ENCODE assay signal across 8 cellular contexts in genomic region chr17:7572338-7572587, GRCh38. TPM values are rescaled to one million over a fixed set of nuclear protein-coding genes. Genes with fewer than 3 reads are reported as not detected.
DNase-seq lines count a peak whose midpoint lies in the region; ATAC-seq and TF ChIP-seq lines count a peak whose summit lies in the region.

No MANE protein-coding gene starts in this region.

- H3K27me3 ChIP-seq in CD4-positive, alpha-beta T cell (ENCODE audit: control insufficient read depth, insufficient read depth, low read length), result no peaks in the 10 kb centered on the region

- H3K36me3 Mint-ChIP-seq in CD4-positive, alpha-beta T cell (ENCODE audit: low read depth), result peaks cover 85% of the 10 kb centered on the region
- peaks cover 29% of the 10 kb centered on the region for H3K36me3 Mint-ChIP-seq in memory B cell

- no peak for ATAC-seq in CD4-positive, alpha-beta T cell (ENCODE audit: poor library complexity)
- peak; percentile 89 for ATAC-seq in HG03095 (IDR thresholded peaks at IDR 0.05; ENCODE audit: unreplicated experiment)
- ATAC-seq in memory B cell (ENCODE audit: low read depth), result no peak
- ATAC-seq in GM19324 (IDR thresholded peaks at IDR 0.05; ENCODE audit: low FRiP score, unreplicated experiment), result no peak

- H3K4me3 ChIP-seq in astrocyte of the cerebellum (ENCODE audit: low read depth, low read length), result peak overlapping the region; percentile 56

- peak overlapping the region; percentile 99 for H3K27ac Mint-ChIP-seq in CD4-positive, alpha-beta T cell
- H3K27ac Mint-ChIP-seq in memory B cell, result peak overlapping the region; percentile 98

- in situ Hi-C loops in astrocyte of the cerebellum (cut with HindIII; ENCODE audit: low sequenced_read_pairs), result no loop called here

- peak overlapping the region; percentile 99 for H3K4me3 Mint-ChIP-seq in CD4-positive, alpha-beta T cell
- H3K4me3 Mint-ChIP-seq in memory B cell, result peak overlapping the region; percentile 95

- TF ChIP-seq CTCF in CD4-positive, alpha-beta T cell (IDR thresholded peaks at IDR 0.05), result no peak
- no peak for TF ChIP-seq CTCF in astrocyte of the cerebellum (IDR thresholded peaks at IDR 0.05; ENCODE audit: low read depth, low read length, missing control alignments)

- POLR2A ChIA-PET in CD4-positive, alpha-beta T cell (lab: Charles Lee), result interaction anchor here (0.6 to 7.0 kb wide), 8 partner anchors 10 to 243 kb away, joined by 3 to 143 read pairs (median 14); partner anchors contain the start of genes FXR2, MPDU1, NEURL4 and POLR2A

- intact Hi-C loops in CD4-positive, alpha-beta T cell (cut with DNase I, micrococcal nuclease), result loop anchor here (1.0 to 5.0 kb wide), 6 partner anchors 11 to 270 kb away; partner anchors contain the start of genes FXR2 (in 2 of the 2), SENP3 (in 2 of the 2), EIF5A (in 1 of the 2) and MPDU1 (in 1 of the 2)

- peaks cover 3% of the 10 kb centered on the region for H3K27me3 Mint-ChIP-seq in CD4-positive, alpha-beta T cell
- H3K27me3 Mint-ChIP-seq in memory B cell, result no peaks in the 10 kb centered on the region

- peaks cover 49% of the 10 kb centered on the region for H3K4me1 Mint-ChIP-seq in CD4-positive, alpha-beta T cell (ENCODE audit: low read depth)
- peaks cover 23% of the 10 kb centered on the region for H3K4me1 Mint-ChIP-seq in memory B cell

- H3K27ac ChIP-seq in CD4-positive, alpha-beta T cell (ENCODE audit: low read depth, low read length), result peak overlapping the region; percentile 76

- H3K9me3 ChIP-seq in CD4-positive, alpha-beta T cell (ENCODE audit: control insufficient read depth, low read length), result no peaks in the 10 kb centered on the region

- CTCF ChIA-PET in CD4-positive, alpha-beta T cell (lab: Charles Lee), result interaction anchor here (0.7 to 2.4 kb wide), 3 partner anchors 11 to 12 kb away, joined by 3 to 9 read pairs (median 4); partner anchors contain the start of genes MPDU1 and SENP3

- no peak for DNase-seq in CD4-positive, alpha-beta T cell
- DNase-seq in astrocyte of the cerebellum (ENCODE audit: low read depth) (no peak), memory B cell (ENCODE audit: low spot score in 2 of 2) (no peak), NCI-H748 (lab: John Stamatoyannopoulos, UW; ENCODE audit: unreplicated experiment) (no peak), NCI-H1417 (lab: John Stamatoyannopoulos, UW) (no peak)
- no peak for DNase-seq in central memory CD4-positive, alpha-beta T cell

- no peaks in the 10 kb centered on the region for H3K9me3 Mint-ChIP-seq in CD4-positive, alpha-beta T cell
- no peaks in the 10 kb centered on the region for H3K9me3 Mint-ChIP-seq in memory B cell

RNA-seq across cellular contexts. Expression of gene CD68, which starts 7.2 kb away (rescaled TPM):
- under 1 TPM; 0.33 to 0.95 TPM for total RNA-seq in CD4-positive, alpha-beta T cell

RNA-seq across cellular contexts. Expression of gene SENP3, which starts 10.5 kb away (rescaled TPM):
- total RNA-seq in CD4-positive, alpha-beta T cell, result 10 to 100 TPM; 27.7 to 28.9 TPM

RNA-seq across cellular contexts. Expression of gene MPDU1, which starts 11.4 kb away (rescaled TPM):
- total RNA-seq in CD4-positive, alpha-beta T cell, result 10 to 100 TPM; 12.0 to 12.9 TPM

RNA-seq across cellular contexts. Expression of gene TNFSF13, which starts 13.7 kb away (rescaled TPM):
- 1 to 10 TPM; 1.1 to 1.7 TPM for total RNA-seq in CD4-positive, alpha-beta T cell

RNA-seq across cellular contexts. Expression of gene SOX15, which starts 17.6 kb away (rescaled TPM):
- under 1 TPM in 1 of 2 experiments, not detected in 1; 0.30 TPM for total RNA-seq in CD4-positive, alpha-beta T cell
